8 cellular contexts compared by ENCODE assay signal in the genomic region with DNA sequence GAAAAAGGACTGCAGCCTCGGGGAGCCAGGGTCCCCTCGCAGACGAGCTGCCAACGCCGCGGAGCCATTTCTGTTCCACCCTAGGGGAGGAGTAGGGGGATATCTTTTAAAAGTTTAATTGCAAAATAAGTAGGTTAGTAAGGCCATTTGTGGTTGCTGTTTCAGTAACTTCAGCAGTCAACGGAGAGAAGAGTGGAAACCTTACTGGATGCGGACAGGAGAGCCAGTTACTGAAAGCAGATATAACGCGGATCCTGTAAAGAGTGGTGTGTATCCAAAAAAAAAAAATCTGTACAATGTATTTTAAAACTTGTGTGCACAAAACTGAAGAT. TPM values are rescaled to one million over a fixed set of nuclear protein-coding genes. Genes with fewer than 3 reads are reported as not detected.
DNase-seq lines count a peak whose midpoint lies in the region; ATAC-seq and TF ChIP-seq lines count a peak whose summit lies in the region.

No MANE protein-coding gene starts in this region.

- TF ChIP-seq CTCF in activated CD8-positive, alpha-beta T cell treated with anti-CD3 and anti-CD28 coated beads for 36 hours (IDR thresholded peaks at IDR 0.05) = no peak
- no peak for TF ChIP-seq CTCF in suprapubic skin (IDR thresholded peaks at IDR 0.05)

- no peak for ATAC-seq in activated CD8-positive, alpha-beta T cell treated with anti-CD3 and anti-CD28 coated beads for 36 hours
- no peak for ATAC-seq in GM19467 (IDR thresholded peaks at IDR 0.05; ENCODE audit: unreplicated experiment)

- WGBS in suprapubic skin = 2% methylated on average over 10 of the region's 10 CpGs

- no peaks in the 10 kb centered on the region for H3K9me3 ChIP-seq in iPS-20b (ENCODE audit: insufficient read depth, low read depth, low read length)
- no peaks in the 10 kb centered on the region for H3K9me3 ChIP-seq in suprapubic skin

- H3K36me3 Mint-ChIP-seq in activated CD8-positive, alpha-beta T cell treated with anti-CD3 and anti-CD28 coated beads for 36 hours (ENCODE audit: low read depth) = peaks cover 73% of the 10 kb centered on the region

- no peak for TF ChIP-seq EP300 in suprapubic skin (IDR thresholded peaks at IDR 0.05)

- peaks cover 29% of the 10 kb centered on the region for H3K36me3 ChIP-seq in iPS-20b (ENCODE audit: insufficient read depth, low read depth, low read length)
- H3K36me3 ChIP-seq in suprapubic skin = peaks cover 19% of the 10 kb centered on the region

- H3K4me3 ChIP-seq in iPS-20b (ENCODE audit: low read length) (peak overlapping the region; percentile 75), suprapubic skin (peak overlapping the region; percentile 83)

- peaks cover 21% of the 10 kb centered on the region for H3K4me1 Mint-ChIP-seq in activated CD8-positive, alpha-beta T cell treated with anti-CD3 and anti-CD28 coated beads for 36 hours (ENCODE audit: low read depth)

- TF ChIP-seq POLR2A in suprapubic skin (IDR thresholded peaks at IDR 0.05) = no peak

- H3K9me3 Mint-ChIP-seq in activated CD8-positive, alpha-beta T cell treated with anti-CD3 and anti-CD28 coated beads for 36 hours = no peaks in the 10 kb centered on the region

- H3K27ac ChIP-seq in iPS-20b (ENCODE audit: low read length) (peak overlapping the region; percentile 54), suprapubic skin (peak overlapping the region; percentile 93)

- H3K4me1 ChIP-seq in iPS-20b (ENCODE audit: insufficient read depth, low read length) (peaks cover 27% of the 10 kb centered on the region; the same call in 1 of the 2 replicates), suprapubic skin (peaks cover 15% of the 10 kb centered on the region)

- peak overlapping the region; percentile 84; the same call in 1 of the 2 replicates for H3K9ac ChIP-seq in iPS-20b (ENCODE audit: low read depth, low read length)

- H3K27me3 ChIP-seq in iPS-20b (ENCODE audit: insufficient read depth, low read length) (no peaks in the 10 kb centered on the region), suprapubic skin (no peaks in the 10 kb centered on the region)

- intact Hi-C loops in activated CD8-positive, alpha-beta T cell treated with anti-CD3 and anti-CD28 coated beads for 36 hours (cut with micrococcal nuclease) = loop anchor here (2.0 to 5.0 kb wide), 2 partner anchors 41 to 62 kb away; no protein-coding TSS in a partner anchor

- H3K4me3 Mint-ChIP-seq in activated CD8-positive, alpha-beta T cell treated with anti-CD3 and anti-CD28 coated beads for 36 hours = peak overlapping the region; percentile 97

- CTCF ChIA-PET in activated CD8-positive, alpha-beta T cell treated with anti-CD3 and anti-CD28 coated beads for 36 hours (lab: Charles Lee) = interaction anchor here (1.3 to 4.1 kb wide), 5 partner anchors 9 to 765 kb away, joined by 3 to 20 read pairs (median 8); no protein-coding TSS in a partner anchor

- POLR2A ChIA-PET in activated CD8-positive, alpha-beta T cell treated with anti-CD3 and anti-CD28 coated beads for 36 hours (lab: Charles Lee) = interaction anchor here (0.6 to 6.5 kb wide), 27 partner anchors 8 to 448 kb away, joined by 3 to 105 read pairs (median 5); no protein-coding TSS in a partner anchor

- no peaks in the 10 kb centered on the region for H3K27me3 Mint-ChIP-seq in activated CD8-positive, alpha-beta T cell treated with anti-CD3 and anti-CD28 coated beads for 36 hours

- DNase-seq in SIG-M5 treated with dmso at 0.1 percent for 504 hours (lab: John Stamatoyannopoulos, UW; ENCODE audit: unreplicated experiment) = peak; percentile 67
- DNase-seq in SIG-M5 (lab: John Stamatoyannopoulos, UW) = no peak
- no peak for DNase-seq in activated CD8-positive, alpha-beta T cell treated with anti-CD3 and anti-CD28 coated beads for 36 hours
- no peak for DNase-seq in suprapubic skin (ENCODE audit: low spot score in 2 of 2)
- DNase-seq in HK-2 (ENCODE audit: unreplicated experiment) = no peak
- DNase-seq in GM03348 (ENCODE audit: low spot score) = no peak

- H3K27ac Mint-ChIP-seq in activated CD8-positive, alpha-beta T cell treated with anti-CD3 and anti-CD28 coated beads for 36 hours = peak overlapping the region; percentile 95

RNA-seq across cellular contexts. Expression of a gene that starts 0.8 kb away (rescaled TPM):
- total RNA-seq in activated CD8-positive, alpha-beta T cell treated with anti-CD3 and anti-CD28 coated beads for 36 hours = 100 to 1,000 TPM; 197 to 200 TPM
- 100 to 1,000 TPM; 103 to 178 (median 156) TPM for total RNA-seq in suprapubic skin
